Comparison of ENCODE assay signal across 8 cellular contexts in genomic region chr2:176001281-176001902, GRCh38. TPM values are rescaled to one million over a fixed set of nuclear protein-coding genes. Genes with fewer than 3 reads are reported as not detected.
DNase-seq lines count a peak whose midpoint lies in the region; FAIRE-seq and TF ChIP-seq lines count a peak whose summit lies in the region.

No MANE protein-coding gene starts in this region.

- H3K36me3 ChIP-seq in KOPT-K1 (ENCODE audit: insufficient read depth, low read length) = no peaks in the 10 kb centered on the region
- no peaks in the 10 kb centered on the region for H3K36me3 ChIP-seq in skeletal muscle satellite cell (ENCODE audit: insufficient read depth, low read length)

- H3K4me2 ChIP-seq in skeletal muscle satellite cell (ENCODE audit: low read length) = peak overlapping the region; percentile 94

- FAIRE-seq in H54 (lab: Jason Lieb, UNC) = no peak

- peak overlapping the region; percentile 89 for H3K9ac ChIP-seq in skeletal muscle satellite cell (ENCODE audit: low read depth, low read length)

- peak overlapping the region; percentile 78 for H3K27ac ChIP-seq in KOPT-K1 (ENCODE audit: low read depth, low read length, poor library complexity, severe bottlenecking)

- no peak for TF ChIP-seq CTCF in astrocyte of the cerebellum (IDR thresholded peaks at IDR 0.05; ENCODE audit: low read depth, low read length, missing control alignments)

- peak; percentile 47 for DNase-seq in GM03348 (ENCODE audit: low spot score)
- no peak for DNase-seq in H54 (ENCODE audit: insufficient read length, low spot score)
- peak; percentile 61 for DNase-seq in SKM-1 (lab: John Stamatoyannopoulos, UW; ENCODE audit: unreplicated experiment)
- no peak for DNase-seq in astrocyte of the cerebellum (ENCODE audit: low read depth)
- DNase-seq in foreskin melanocyte = no peak

- H3K9me3 ChIP-seq in KOPT-K1 (ENCODE audit: insufficient read depth, low read length, poor library complexity, severe bottlenecking) (no peaks in the 10 kb centered on the region), skeletal muscle satellite cell (replicated peaks; ENCODE audit: low read length) (no peaks in the 10 kb centered on the region)

- TF ChIP-seq POLR2A in H54 (IDR thresholded peaks at IDR 0.05; ENCODE audit: low read depth, low read length) = peak; percentile 31; the same call in 1 of the 2 replicates

- no peaks in the 10 kb centered on the region for H3K27me3 ChIP-seq in skeletal muscle satellite cell (ENCODE audit: control insufficient read depth, insufficient read depth, low read length)

- H3K4me1 ChIP-seq in skeletal muscle satellite cell (ENCODE audit: control insufficient read depth, insufficient read depth, low read length) = peaks cover 6% of the 10 kb centered on the region

- in situ Hi-C loops in astrocyte of the cerebellum (cut with HindIII; ENCODE audit: low sequenced_read_pairs) = no loop called here

- H3K4me3 ChIP-seq in astrocyte of the cerebellum (ENCODE audit: low read depth, low read length) (peak overlapping the region; percentile 91), iPS-11a (ENCODE audit: low read depth, low read length) (peak overlapping the region; percentile 76), skeletal muscle satellite cell (ENCODE audit: low read length) (peak overlapping the region; percentile 80)

RNA-seq across cellular contexts. Expression of gene LNPK, which starts 0.7 kb away (rescaled TPM):
- 33.0 and 47.2 TPM in 2 replicates for total RNA-seq in skeletal muscle satellite cell (2012; rRNA removed)

Comparison
In these comparisons a context has a peak if more than half of its experiments do, and no peak if none do; other contexts are left out.
1. DNase-seq: peak in GM03348 (single experiment) and SKM-1 (single experiment); none in H54 (single experiment), astrocyte of the cerebellum (single experiment) and foreskin melanocyte (single experiment).
2. Peak in every context shown above with its lines, with median percentiles within 50 percentile points of each other: H3K4me3 ChIP-seq.